Comparison of ENCODE assay signal across 13 cellular contexts in genomic region chr2:205758051-205758450, GRCh38.
DNase-seq lines count a peak whose midpoint lies in the region; ATAC-seq, FAIRE-seq and TF ChIP-seq lines count a peak whose summit lies in the region.
"Had no signal": no experiment of that assay in that cellular context is flagged by ENCODE, and none has a peak within 500 bp of the region (broad histone marks: within the 10 kb centered on the region; RNA-seq: fewer than 3 reads in every experiment).

No MANE protein-coding gene starts in this region.

- TF ChIP-seq CTCF in ascending aorta (IDR thresholded peaks at IDR 0.05): no peak
- TF ChIP-seq CTCF in glutamatergic neuron (IDR thresholded peaks at IDR 0.05; ENCODE audit: partially characterized antibody, unreplicated experiment): no peak
- TF ChIP-seq CTCF in smooth muscle cell (IDR thresholded peaks at IDR 0.05; ENCODE audit: borderline replicate concordance, insufficient read depth, poor library complexity, severe bottlenecking): no peak
- TF ChIP-seq CTCF in kidney (IDR thresholded peaks at IDR 0.05; ENCODE audit: borderline replicate concordance, extremely low read depth, insufficient read depth): no peak

- H3K4me1 ChIP-seq in ascending aorta (peaks cover 6 to 29% of the 10 kb centered on the region in 2 donors), smooth muscle cell (ENCODE audit: low read depth) (no peaks in the 10 kb centered on the region), kidney (ENCODE audit: control insufficient read depth in 1 of 2, insufficient read depth in 1 of 2, low read depth in 1 of 2, low read length in 2 of 2) (no peaks in the 10 kb centered on the region)

- no peak for TF ChIP-seq POLR2A in H54 (IDR thresholded peaks at IDR 0.05; ENCODE audit: low read depth, low read length)

- H3K9me3 ChIP-seq in ascending aorta (no peaks in the 10 kb centered on the region), smooth muscle cell (replicated peaks; ENCODE audit: low read depth) (no peaks in the 10 kb centered on the region), kidney (ENCODE audit: control insufficient read depth in 1 of 2, low read length in 2 of 2) (no peaks in the 10 kb centered on the region)
- H3K9me3 ChIP-seq: tibial nerve had no signal

- peaks cover 50% of the 10 kb centered on the region for H3K4me1 Mint-ChIP-seq in glutamatergic neuron (ENCODE audit: low read depth, unreplicated experiment)
- H3K4me1 Mint-ChIP-seq: central memory CD8-positive, alpha-beta T cell; T-helper 17 cell had no signal

- H3K36me3 ChIP-seq in ascending aorta: no peaks in the 10 kb centered on the region
- H3K36me3 ChIP-seq in smooth muscle cell (ENCODE audit: low read depth): no peaks in the 10 kb centered on the region
- H3K36me3 ChIP-seq in kidney (ENCODE audit: control insufficient read depth in 1 of 2, insufficient read depth in 2 of 2, low read length in 2 of 2): peaks cover 0 to 2% of the 10 kb centered on the region in 2 donors

- intact Hi-C loops in ascending aorta (cut with DNase I) (loop anchor here (5.0 to 10.0 kb wide), 2 partner anchors 71 to 1497 kb away; no protein-coding TSS in a partner anchor), kidney (cut with DNase I) (no loop called here)

- peak overlapping the region; percentile 15 for H3K27ac Mint-ChIP-seq in glutamatergic neuron (ENCODE audit: unreplicated experiment)
- H3K27ac Mint-ChIP-seq: T-helper 17 cell had no signal

- ATAC-seq in GM21381 (IDR thresholded peaks at IDR 0.05; ENCODE audit: unreplicated experiment): no peak
- ATAC-seq: T-helper 17 cell had no signal

- no peaks in the 10 kb centered on the region for H3K27me3 ChIP-seq in ascending aorta
- no peaks in the 10 kb centered on the region for H3K27me3 ChIP-seq in smooth muscle cell (ENCODE audit: low read depth)
- H3K27me3 ChIP-seq: tibial nerve had no signal

- H3K27ac ChIP-seq in ascending aorta (peak overlapping the region; percentile 40 to 88), smooth muscle cell (ENCODE audit: low read depth) (peak overlapping the region; percentile 49), kidney (ENCODE audit: low read depth in 2 of 2, low read length in 2 of 2) (no peak overlapping the region)

- FAIRE-seq in H54 (lab: Jason Lieb, UNC): peak; percentile 62
- no peak for FAIRE-seq in kidney (lab: Jason Lieb, UNC)
- FAIRE-seq: GM18507 had no signal

- H3K9ac ChIP-seq in smooth muscle cell (ENCODE audit: low read depth) (no peak overlapping the region), kidney (ENCODE audit: low read length in 2 of 2) (no peak overlapping the region)

- peaks cover 9% of the 10 kb centered on the region for H3K9me3 Mint-ChIP-seq in glutamatergic neuron (ENCODE audit: unreplicated experiment)
- H3K9me3 Mint-ChIP-seq: central memory CD8-positive, alpha-beta T cell had no signal

- H3K27me3 Mint-ChIP-seq in glutamatergic neuron (ENCODE audit: unreplicated experiment): peaks cover 2% of the 10 kb centered on the region

- no peak overlapping the region for H3K4me3 Mint-ChIP-seq in glutamatergic neuron (ENCODE audit: unreplicated experiment)
- H3K4me3 Mint-ChIP-seq: central memory CD8-positive, alpha-beta T cell; T-helper 17 cell had no signal

- DNase-seq in H54 (ENCODE audit: insufficient read length, low spot score): peak; percentile 40
- no peak for DNase-seq in ascending aorta (ENCODE audit: low spot score in 2 of 2)
- no peak for DNase-seq in glutamatergic neuron
- no peak for DNase-seq in smooth muscle cell (lab: John Stamatoyannopoulos, UW; ENCODE audit: unreplicated experiment)
- DNase-seq in GDM1 (lab: John Stamatoyannopoulos, UW): no peak
- DNase-seq in nucleus accumbens (lab: John Stamatoyannopoulos, UW): no peak
- DNase-seq in kidney: no peak
- DNase-seq: activated CD8-positive, alpha-beta memory T cell treated with anti-CD3 and anti-CD28 coated beads, Interleukin-2, amount 50 U/mL, for 48 hours; T-helper 17 cell had no signal

- no peaks in the 10 kb centered on the region for H3K79me2 ChIP-seq in smooth muscle cell (ENCODE audit: low read depth)

- 43% methylated on average over 4 of the region's 4 CpGs for WGBS in smooth muscle cell (ENCODE audit: low lambda C conversion rate)

- no peaks in the 10 kb centered on the region for H3K36me3 Mint-ChIP-seq in glutamatergic neuron (ENCODE audit: unreplicated experiment)

- peaks cover 12% of the 10 kb centered on the region for H3F3A ChIP-seq in smooth muscle cell (ENCODE audit: low read depth)

- H3K4me2 ChIP-seq in smooth muscle cell: peak overlapping the region; percentile 36

- no peaks in the 10 kb centered on the region for H4K20me1 ChIP-seq in smooth muscle cell (ENCODE audit: low read depth)

- H3K4me3 ChIP-seq in ascending aorta: no peak overlapping the region
- no peak overlapping the region for H3K4me3 ChIP-seq in smooth muscle cell
- H3K4me3 ChIP-seq in kidney (ENCODE audit: low read length in 2 of 2): no peak overlapping the region
- H3K4me3 ChIP-seq: tibial nerve had no signal

- H2AFZ ChIP-seq in smooth muscle cell (ENCODE audit: low read depth): no peak overlapping the region

Comparison
In these comparisons a context has a peak if more than half of its experiments do, and no peak if none do; other contexts are left out.
1. H3K27ac ChIP-seq: peak in ascending aorta (2 of 2) and smooth muscle cell (single experiment); none in kidney (0 of 2).